In the genomic region with DNA sequence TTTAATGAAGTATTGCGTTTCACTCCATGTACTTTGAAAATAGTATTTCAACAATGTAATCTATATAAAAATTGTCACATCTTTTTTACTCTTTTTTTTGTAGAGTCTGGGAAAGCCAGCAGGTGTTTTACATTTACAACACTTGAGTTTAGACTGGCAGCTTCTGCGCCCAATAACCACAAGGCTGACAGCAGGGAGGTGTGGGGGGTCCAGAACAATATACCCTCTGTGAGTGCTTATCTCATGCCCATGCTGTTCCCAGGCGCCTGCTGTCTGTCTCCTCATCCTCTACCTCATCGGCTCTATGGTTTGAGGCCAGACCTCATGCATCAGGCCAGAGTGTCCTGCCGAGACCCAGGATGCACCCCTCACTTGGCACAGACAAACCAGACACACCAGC, we compare ENCODE assay signal across 23 cellular contexts.
"Had no signal": no experiment of that assay in that cellular context is flagged by ENCODE, and none has a peak within 500 bp of the region (broad histone marks: within the 10 kb centered on the region; RNA-seq: fewer than 3 reads in every experiment).

No MANE protein-coding gene starts in this region.

- H3K36me3 ChIP-seq: neural progenitor cell, ovary, right lobe of liver, upper lobe of right lung had no signal

- DNase-seq: dermis blood vessel endothelial cell; esophagus squamous epithelium; foreskin fibroblast; glutamatergic neuron; islet precursor cell; mammary epithelial cell; mucosa of descending colon; natural killer cell; nucleus accumbens; ovary; psoas muscle; retina; spleen; stimulated activated CD4-positive, alpha-beta T cell treated with anti-CD3 and anti-CD28 coated beads, Interleukin-15, amount 100 ng/mL, for 24 hours; stimulated activated CD4-positive, alpha-beta T cell treated with anti-CD3 and anti-CD28 coated beads, Interleukin-1b, Interleukin-23, amount 100 ng/mL, for 48 hours; stimulated activated CD4-positive, alpha-beta T cell treated with anti-CD3 and anti-CD28 coated beads, Interleukin-4, amount 100 ng/mL, for 24 hours; upper lobe of right lung had no signal

- H3K4me3 ChIP-seq: esophagus squamous epithelium, gastroesophageal sphincter, mucosa of descending colon, neural progenitor cell, ovary, psoas muscle, right lobe of liver, spleen, tibial nerve, upper lobe of right lung, vagina had no signal

- H3K27me3 ChIP-seq: esophagus squamous epithelium, gastroesophageal sphincter, neural progenitor cell, ovary, right lobe of liver, spleen, tibial nerve, upper lobe of right lung, vagina had no signal

- H3K9me3 ChIP-seq: esophagus squamous epithelium, ovary, psoas muscle, right lobe of liver, vagina had no signal

- ATAC-seq: gastroesophageal sphincter; mucosa of descending colon; natural killer cell; stimulated activated memory B cell treated with anti-CD40 and anti-IgM and Interleukin-4, amounts not matched to agents 10 μg/mL and 1 μg/mL and 100 μg/mL, for 72 hours; upper lobe of right lung had no signal

- H3K4me1 ChIP-seq: neural progenitor cell, psoas muscle, upper lobe of right lung had no signal

- H3K27ac ChIP-seq: esophagus squamous epithelium, gastroesophageal sphincter, neural progenitor cell, ovary, psoas muscle, right lobe of liver, spleen, upper lobe of right lung, vagina had no signal
